Comparison of ENCODE assay signal across 20 cellular contexts in the genomic region with DNA sequence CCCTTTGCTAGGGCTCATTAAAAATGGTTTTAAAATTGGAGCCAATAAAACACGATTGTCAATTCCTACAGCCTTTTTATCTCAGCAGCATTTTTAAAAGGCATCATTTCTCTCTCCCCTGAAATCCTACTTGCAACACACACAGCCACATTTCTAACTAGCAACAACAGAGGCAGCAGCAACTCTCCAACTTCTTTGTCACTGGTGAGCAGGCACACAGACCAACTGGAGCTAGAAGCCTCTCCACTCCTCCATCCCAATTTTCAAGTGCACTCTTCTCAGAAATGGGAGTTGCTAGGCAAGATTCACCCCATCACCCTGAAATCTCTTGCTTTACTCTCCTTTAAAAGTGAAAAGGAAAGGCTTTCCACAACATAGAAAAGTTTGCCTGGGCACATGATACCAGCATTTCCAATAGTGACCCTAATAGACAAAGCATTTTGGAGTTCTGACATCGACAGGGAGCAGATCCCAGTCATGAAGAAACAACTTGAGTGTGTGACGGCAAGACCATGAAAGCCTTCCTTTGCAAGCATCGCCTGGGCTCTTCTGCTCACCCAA. TPM values are rescaled to one million over a fixed set of nuclear protein-coding genes. Genes with fewer than 3 reads are reported as not detected.
DNase-seq lines count a peak whose midpoint lies in the region; TF ChIP-seq lines count a peak whose summit lies in the region.
"Had no signal": no experiment of that assay in that cellular context is flagged by ENCODE, and none has a peak within 500 bp of the region (broad histone marks: within the 10 kb centered on the region; RNA-seq: fewer than 3 reads in every experiment).

No MANE protein-coding gene starts in this region.

- H3K36me3 ChIP-seq in HUES48 (ENCODE audit: control insufficient read depth, insufficient read depth, low read length) (no peaks in the 10 kb centered on the region), hepatocyte (replicated peaks; ENCODE audit: insufficient read depth, low read depth) (no peaks in the 10 kb centered on the region)
- H3K36me3 ChIP-seq: brain microvascular endothelial cell, suprapubic skin had no signal

- H3K79me2 ChIP-seq in hepatocyte, result no peaks in the 10 kb centered on the region

- H3K4me2 ChIP-seq in hepatocyte, result peak overlapping the region; percentile 97

- peaks cover 25% of the 10 kb centered on the region for H3K4me1 ChIP-seq in HUES48 (ENCODE audit: control insufficient read depth, insufficient read depth, low read length)
- H3K4me1 ChIP-seq in hepatocyte (ENCODE audit: insufficient read depth), result peaks cover 17% of the 10 kb centered on the region

- H3K27ac Mint-ChIP-seq in progenitor cell of endocrine pancreas, result peak overlapping the region; percentile 88
- H3K27ac Mint-ChIP-seq in chondrocyte (ENCODE audit: unreplicated experiment), result no peak overlapping the region
- H3K27ac Mint-ChIP-seq: activated naive CD4-positive, alpha-beta T cell treated with anti-CD3 and anti-CD28 coated beads for 36 hours; CD14-positive monocyte; natural killer cell; T-helper 17 cell had no signal

- H4K20me1 ChIP-seq in hepatocyte (ENCODE audit: insufficient read depth, poor library complexity, severe bottlenecking), result no peaks in the 10 kb centered on the region

- 41% methylated on average over 4 of the region's 4 CpGs for WGBS in hepatocyte (ENCODE audit: low lambda C conversion rate, missing lambda C conversion rate)

- peak overlapping the region; percentile 25 for H3K27ac ChIP-seq in HUES48 (ENCODE audit: low read depth, low read length)
- no peak overlapping the region for H3K27ac ChIP-seq in hepatocyte
- H3K27ac ChIP-seq: brain microvascular endothelial cell, dorsolateral prefrontal cortex, suprapubic skin had no signal

- peaks cover 58% of the 10 kb centered on the region for H3K27me3 ChIP-seq in HUES48 (ENCODE audit: control insufficient read depth, insufficient read depth, low read length)
- peaks cover 77% of the 10 kb centered on the region for H3K27me3 ChIP-seq in hepatocyte

- peak overlapping the region; percentile 93 for H3K4me3 Mint-ChIP-seq in progenitor cell of endocrine pancreas (ENCODE audit: low read depth)
- H3K4me3 Mint-ChIP-seq in chondrocyte (ENCODE audit: unreplicated experiment), result no peak overlapping the region
- H3K4me3 Mint-ChIP-seq: activated naive CD4-positive, alpha-beta T cell treated with anti-CD3 and anti-CD28 coated beads for 36 hours; natural killer cell had no signal

- H3K27me3 Mint-ChIP-seq in progenitor cell of endocrine pancreas (peaks cover 6% of the 10 kb centered on the region), chondrocyte (ENCODE audit: low read depth) (peaks cover 50% of the 10 kb centered on the region)

- no peaks in the 10 kb centered on the region for H3K9me3 Mint-ChIP-seq in progenitor cell of endocrine pancreas (ENCODE audit: low read depth)
- H3K9me3 Mint-ChIP-seq in chondrocyte (ENCODE audit: low read depth), result no peaks in the 10 kb centered on the region
- H3K9me3 Mint-ChIP-seq: activated naive CD4-positive, alpha-beta T cell treated with anti-CD3 and anti-CD28 coated beads for 36 hours; natural killer cell had no signal

- no peak overlapping the region for H3K9ac ChIP-seq in HUES48 (ENCODE audit: low read depth, low read length)

- no peak overlapping the region for H2AFZ ChIP-seq in hepatocyte

- H3K4me1 Mint-ChIP-seq in progenitor cell of endocrine pancreas (ENCODE audit: low read depth) (peaks cover 26% of the 10 kb centered on the region), chondrocyte (ENCODE audit: low read depth) (peaks cover 21% of the 10 kb centered on the region)
- H3K4me1 Mint-ChIP-seq: CD14-positive monocyte, natural killer cell had no signal

- TF ChIP-seq CTCF in hepatocyte (IDR thresholded peaks at IDR 0.05; ENCODE audit: poor library complexity), result no peak
- TF ChIP-seq CTCF in progenitor cell of endocrine pancreas (IDR thresholded peaks at IDR 0.05; ENCODE audit: unreplicated experiment), result no peak
- TF ChIP-seq CTCF in chondrocyte (IDR thresholded peaks at IDR 0.05), result no peak

- H3K9me3 ChIP-seq in HUES48 (ENCODE audit: control insufficient read depth, insufficient read depth, low read length), result no peaks in the 10 kb centered on the region
- H3K9me3 ChIP-seq in hepatocyte (ENCODE audit: low read depth), result no peaks in the 10 kb centered on the region
- H3K9me3 ChIP-seq: suprapubic skin had no signal

- DNase-seq in NCI-H526 treated with DMSO at 0.1 percent for 48 hours (lab: John Stamatoyannopoulos, UW) (peak; percentile 30), hepatocyte (ENCODE audit: low spot score) (no peak), progenitor cell of endocrine pancreas (ENCODE audit: low spot score, unreplicated experiment) (no peak), chondrocyte (ENCODE audit: low spot score) (no peak), GDM1 (lab: John Stamatoyannopoulos, UW) (no peak), erythroblast (lab: John Stamatoyannopoulos, UW) (no peak)
- DNase-seq: activated CD4-positive, CD25-positive, alpha-beta regulatory T cell treated with anti-CD3 and anti-CD28 coated beads, Interleukin-2, amount 50 U/mL, for 72 hours; activated CD8-positive, alpha-beta memory T cell treated with anti-CD3 and anti-CD28 coated beads, Interleukin-2, amount 50 U/mL, for 4 hours; activated naive CD4-positive, alpha-beta T cell treated with anti-CD3 and anti-CD28 coated beads for 36 hours; brain microvascular endothelial cell; dorsolateral prefrontal cortex; natural killer cell; NCI-H2081 treated with DMSO at 0.1 percent for 48 hours; Right ventricle myocardium superior; T-helper 17 cell had no signal

- H3K36me3 Mint-ChIP-seq in progenitor cell of endocrine pancreas (ENCODE audit: insufficient read depth) (no peaks in the 10 kb centered on the region), chondrocyte (ENCODE audit: low read depth) (no peaks in the 10 kb centered on the region)
- H3K36me3 Mint-ChIP-seq: CD14-positive monocyte, natural killer cell had no signal

- H3K4me3 ChIP-seq in HUES48 (ENCODE audit: low read depth, low read length), result peak overlapping the region; percentile 62
- no peak overlapping the region for H3K4me3 ChIP-seq in hepatocyte

- no peak for TF ChIP-seq POLR2A in erythroblast (IDR thresholded peaks at IDR 0.05; ENCODE audit: low read length)

- no peaks in the 10 kb centered on the region for H3K9me2 ChIP-seq in hepatocyte (replicated peaks; ENCODE audit: insufficient read depth)

RNA-seq across cellular contexts. Expression of a gene that starts 4.1 kb away (rescaled TPM):
- 0.57 and 0.60 TPM in 2 replicates for total RNA-seq in hepatocyte
- polyA plus RNA-seq in hepatocyte, result 0.12 and 0.44 TPM in 2 replicates
- 7.0 and 7.8 TPM in 2 replicates for total RNA-seq in progenitor cell of endocrine pancreas
- not detected in 3 replicates for total RNA-seq in chondrocyte
- total RNA-seq: activated naive CD4-positive, alpha-beta T cell treated with anti-CD3 and anti-CD28 coated beads for 36 hours; HT-29; MCF 10A; Right ventricle myocardium superior had no signal
- polyA plus RNA-seq: CD14-positive monocyte had no signal
